ENCODE assay signal across 20 cellular contexts in the genomic region with DNA sequence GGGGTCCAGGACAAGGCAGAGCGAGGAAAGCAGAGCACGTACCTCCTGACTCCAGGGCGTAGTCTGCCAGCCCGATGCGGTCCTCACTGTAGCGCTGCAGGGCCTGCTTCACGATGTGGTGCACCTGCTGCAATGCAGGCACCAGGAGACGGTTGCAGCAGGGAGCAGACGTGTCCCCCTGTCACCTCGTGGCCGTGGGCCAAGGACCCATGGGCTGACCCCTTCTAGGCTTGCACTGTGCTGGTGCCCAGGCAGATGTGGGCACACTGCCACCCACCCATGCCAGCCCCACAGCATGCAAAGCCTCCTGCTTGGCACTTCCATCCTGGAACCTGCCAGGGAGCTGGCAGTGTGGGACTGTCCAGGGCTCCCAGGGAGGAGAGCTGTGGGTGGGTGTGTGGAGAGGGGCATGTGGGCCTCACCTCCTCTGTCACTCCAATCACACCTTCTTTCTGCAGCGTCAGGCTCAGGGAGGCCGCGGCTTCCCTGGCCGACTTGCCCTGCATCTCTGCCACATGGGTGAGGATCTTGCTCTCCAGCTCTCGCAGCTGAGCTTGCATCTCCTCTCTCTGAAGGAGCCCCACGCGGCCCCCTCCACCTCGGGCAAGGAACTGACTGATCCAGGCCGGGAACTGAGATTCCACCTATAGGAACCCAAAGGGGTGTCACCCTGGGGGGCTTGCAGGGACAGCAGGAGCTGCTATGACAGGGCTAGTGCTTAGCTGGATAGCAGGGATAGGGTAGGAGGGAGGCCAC. TPM values are rescaled to one million over a fixed set of nuclear protein-coding genes. Genes with fewer than 3 reads are reported as not detected.
DNase-seq lines count a peak whose midpoint lies in the region; ATAC-seq lines count a peak whose summit lies in the region.
"Had no signal": no experiment of that assay in that cellular context is flagged by ENCODE, and none has a peak within 500 bp of the region (broad histone marks: within the 10 kb centered on the region; RNA-seq: fewer than 3 reads in every experiment).

No MANE protein-coding gene starts in this region.

- CTCF ChIA-PET in T-cell (lab: Charles Lee), result no interaction called here

- H3K27ac Mint-ChIP-seq in activated T-cell treated with anti-CD3 and anti-CD28 coated beads, Interleukin-2, amount 50 U/mL, for 72 hours, result peak overlapping the region; percentile 33
- H3K27ac Mint-ChIP-seq in T-cell, result peak overlapping the region; percentile 75 to 81
- peak overlapping the region; percentile 85 for H3K27ac Mint-ChIP-seq in stimulated activated naive B cell treated with anti-CD40 and anti-IgM and Interleukin-4, amounts not matched to agents 10 μg/mL and 1 μg/mL and 100 μg/mL, for 72 hours
- H3K27ac Mint-ChIP-seq: memory B cell had no signal

- peaks cover 30% of the 10 kb centered on the region for H3K4me1 Mint-ChIP-seq in activated T-cell treated with anti-CD3 and anti-CD28 coated beads, Interleukin-2, amount 50 U/mL, for 72 hours (ENCODE audit: low read depth)
- H3K4me1 Mint-ChIP-seq in T-cell, result peaks cover 42 to 71% (median 61%) of the 10 kb centered on the region in 3 donors
- H3K4me1 Mint-ChIP-seq in stimulated activated naive B cell treated with anti-CD40 and anti-IgM and Interleukin-4, amounts not matched to agents 10 μg/mL and 1 μg/mL and 100 μg/mL, for 72 hours, result peaks cover 23 to 41% of the 10 kb centered on the region in 2 donors

- H3K9me3 Mint-ChIP-seq in activated T-cell treated with anti-CD3 and anti-CD28 coated beads, Interleukin-2, amount 50 U/mL, for 72 hours, result no peaks in the 10 kb centered on the region
- no peaks in the 10 kb centered on the region for H3K9me3 Mint-ChIP-seq in T-cell
- no peaks in the 10 kb centered on the region for H3K9me3 Mint-ChIP-seq in stimulated activated naive B cell treated with anti-CD40 and anti-IgM and Interleukin-4, amounts not matched to agents 10 μg/mL and 1 μg/mL and 100 μg/mL, for 72 hours
- H3K9me3 Mint-ChIP-seq: activated naive CD4-positive, alpha-beta T cell treated with anti-CD3 and anti-CD28 coated beads for 36 hours; memory B cell had no signal

- H3K36me3 Mint-ChIP-seq in activated T-cell treated with anti-CD3 and anti-CD28 coated beads, Interleukin-2, amount 50 U/mL, for 72 hours (ENCODE audit: insufficient read depth in 2 of 2), result peaks cover 8 to 33% of the 10 kb centered on the region in 2 donors
- peaks cover 59% of the 10 kb centered on the region for H3K36me3 Mint-ChIP-seq in T-cell
- peaks cover 60 to 66% of the 10 kb centered on the region in 2 donors for H3K36me3 Mint-ChIP-seq in stimulated activated naive B cell treated with anti-CD40 and anti-IgM and Interleukin-4, amounts not matched to agents 10 μg/mL and 1 μg/mL and 100 μg/mL, for 72 hours

- H3K27me3 Mint-ChIP-seq in activated T-cell treated with anti-CD3 and anti-CD28 coated beads, Interleukin-2, amount 50 U/mL, for 72 hours (ENCODE audit: low read depth), result no peaks in the 10 kb centered on the region
- no peaks in the 10 kb centered on the region for H3K27me3 Mint-ChIP-seq in T-cell
- H3K27me3 Mint-ChIP-seq in stimulated activated naive B cell treated with anti-CD40 and anti-IgM and Interleukin-4, amounts not matched to agents 10 μg/mL and 1 μg/mL and 100 μg/mL, for 72 hours, result no peaks in the 10 kb centered on the region
- H3K27me3 Mint-ChIP-seq: memory B cell had no signal

- intact Hi-C loops in left ventricle myocardium superior (cut with micrococcal nuclease), result no loop called here

- POLR2A ChIA-PET in T-cell (lab: Charles Lee), result interaction anchor here in 1 of 2 donors (0.5 kb wide), 1 partner anchor 19 kb away, joined by 4 read pairs; no protein-coding TSS in a partner anchor

- DNase-seq in activated T-cell treated with anti-CD3 and anti-CD28 coated beads, Interleukin-2, amount 50 U/mL, for 72 hours, result no peak
- DNase-seq in activated T-cell treated with anti-CD3 and anti-CD28 coated beads, Interleukin-2, amount 50 U/mL, for 1 hour, result no peak
- DNase-seq in T-cell, result no peak
- peak; percentile 72 for DNase-seq in left ventricle myocardium superior
- no peak for DNase-seq in stimulated activated naive B cell treated with anti-CD40 and anti-IgM and Interleukin-4, amounts not matched to agents 10 μg/mL and 1 μg/mL and 100 μg/mL, for 72 hours
- no peak for DNase-seq in NCI-H2227 treated with DMSO at 0.1 percent for 48 hours (lab: John Stamatoyannopoulos, UW)
- no peak for DNase-seq in COLO668 (lab: John Stamatoyannopoulos, UW; ENCODE audit: unreplicated experiment)
- DNase-seq: activated naive CD4-positive, alpha-beta T cell treated with anti-CD3 and anti-CD28 coated beads for 36 hours; Caco-2; central memory CD4-positive, alpha-beta T cell; MM.1S; NCI-H187 treated with DMSO at 0.1 percent for 48 hours; NCI-H69; PC-9; stimulated activated CD4-positive, alpha-beta T cell treated with anti-CD3 and anti-CD28 coated beads, Interleukin-2, amount 100 ng/mL, for 48 hours; transverse colon had no signal

- ATAC-seq in activated T-cell treated with anti-CD3 and anti-CD28 coated beads, Interleukin-2, amount 50 U/mL, for 72 hours (replicated peaks in 1 of 2), result no peak
- ATAC-seq in T-cell (replicated peaks in 1 of 4) (no peak), left ventricle myocardium superior (peak; percentile 70), GM21723 (IDR thresholded peaks at IDR 0.05; ENCODE audit: unreplicated experiment) (no peak)
- no peak for ATAC-seq in stimulated activated naive B cell treated with anti-CD40 and anti-IgM and Interleukin-4, amounts not matched to agents 10 μg/mL and 1 μg/mL and 100 μg/mL, for 72 hours (replicated peaks)
- ATAC-seq: sciatic nerve, SK-N-SH treated with all-trans-retinoic acid at 6 μM for 48 hours had no signal

- no peak overlapping the region for H3K4me3 Mint-ChIP-seq in activated T-cell treated with anti-CD3 and anti-CD28 coated beads, Interleukin-2, amount 50 U/mL, for 72 hours
- H3K4me3 Mint-ChIP-seq in T-cell, result no peak overlapping the region
- no peak overlapping the region for H3K4me3 Mint-ChIP-seq in stimulated activated naive B cell treated with anti-CD40 and anti-IgM and Interleukin-4, amounts not matched to agents 10 μg/mL and 1 μg/mL and 100 μg/mL, for 72 hours
- H3K4me3 Mint-ChIP-seq: activated naive CD4-positive, alpha-beta T cell treated with anti-CD3 and anti-CD28 coated beads for 36 hours; memory B cell had no signal

RNA-seq across cellular contexts. Expression of a gene that starts 16.3 kb away (rescaled TPM):
- 100 to 1,000 TPM; 175 to 179 TPM for total RNA-seq in activated T-cell treated with anti-CD3 and anti-CD28 coated beads, Interleukin-2, amount 50 U/mL, for 72 hours
- total RNA-seq in T-cell (1,000 to 10,000 TPM in 2 of 5 donors, 100 to 1,000 TPM in 3; 526 to 1,075 (median 979) TPM), left ventricle myocardium superior (109 TPM)

RNA-seq across cellular contexts. Expression of a gene that starts 33.7 kb away (rescaled TPM):
- total RNA-seq in activated T-cell treated with anti-CD3 and anti-CD28 coated beads, Interleukin-2, amount 50 U/mL, for 72 hours, result 100 to 1,000 TPM in 1 of 2 donors, 10 to 100 TPM in 1; 96.8 to 127 TPM
- total RNA-seq in T-cell (100 to 1,000 TPM in 2 of 5 donors, 10 to 100 TPM in 3; 79.1 to 229 (median 83.3) TPM), left ventricle myocardium superior (36.5 TPM)

RNA-seq across cellular contexts. Expression of a gene that starts 38.7 kb away (rescaled TPM):
- total RNA-seq in activated T-cell treated with anti-CD3 and anti-CD28 coated beads, Interleukin-2, amount 50 U/mL, for 72 hours, result 100 to 1,000 TPM; 144 to 161 TPM
- total RNA-seq in T-cell (100 to 1,000 TPM in 2 of 5 donors, 10 to 100 TPM in 3; 78.4 to 164 (median 83.5) TPM), left ventricle myocardium superior (17.8 TPM)

RNA-seq across cellular contexts. Expression of a gene that starts 54.5 kb away (rescaled TPM):
- 10 to 100 TPM; 10.6 to 16.6 TPM for total RNA-seq in activated T-cell treated with anti-CD3 and anti-CD28 coated beads, Interleukin-2, amount 50 U/mL, for 72 hours
- total RNA-seq in T-cell, result 10 to 100 TPM in 2 of 5 donors, 1 to 10 TPM in 3; 5.4 to 13.0 (median 8.8) TPM
- 11.6 TPM for total RNA-seq in left ventricle myocardium superior

RNA-seq across cellular contexts. Expression of a gene that starts 57.7 kb away (rescaled TPM):
- 10 to 100 TPM; 65.4 to 67.1 TPM for total RNA-seq in activated T-cell treated with anti-CD3 and anti-CD28 coated beads, Interleukin-2, amount 50 U/mL, for 72 hours
- total RNA-seq in T-cell (10 to 100 TPM; 52.4 to 58.1 (median 53.3) TPM), left ventricle myocardium superior (65.5 TPM)

Comparison
In these comparisons a context has a peak if more than half of its experiments do, and no peak if none do; other contexts are left out.
1. H3K27ac Mint-ChIP-seq: peak in every context shown above with its lines; median percentile 85 in stimulated activated naive B cell treated with anti-CD40 and anti-IgM and Interleukin-4, amounts not matched to agents 10 μg/mL and 1 μg/mL and 100 μg/mL, for 72 hours; 78 in T-cell; 33 in activated T-cell treated with anti-CD3 and anti-CD28 coated beads, Interleukin-2, amount 50 U/mL, for 72 hours.